ENCODE assay signal across 13 cellular contexts in the genomic region with DNA sequence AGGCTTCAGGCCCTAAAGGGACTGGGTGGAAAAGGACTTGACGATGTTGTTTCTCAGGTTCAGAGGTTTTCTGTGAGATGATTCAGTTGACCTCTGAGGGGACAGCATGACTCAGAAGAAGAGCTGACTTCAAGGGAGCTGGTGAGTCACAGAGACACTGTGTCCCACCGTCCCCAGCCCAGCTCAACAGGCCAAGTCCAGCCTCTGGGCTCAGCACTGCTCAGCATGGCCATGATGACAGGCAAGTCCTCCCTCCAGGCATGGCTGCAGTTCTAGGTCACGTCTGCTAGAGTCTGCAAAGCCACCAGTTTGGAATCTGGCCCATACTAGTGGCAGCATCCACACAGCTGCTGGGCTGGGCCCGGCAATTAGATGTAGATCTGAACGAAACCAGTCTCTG. TPM values are rescaled to one million over a fixed set of nuclear protein-coding genes. Genes with fewer than 3 reads are reported as not detected.
DNase-seq lines count a peak whose midpoint lies in the region; ATAC-seq, FAIRE-seq and TF ChIP-seq lines count a peak whose summit lies in the region.
"Had no signal": no experiment of that assay in that cellular context is flagged by ENCODE, and none has a peak within 500 bp of the region (broad histone marks: within the 10 kb centered on the region; RNA-seq: fewer than 3 reads in every experiment).

No MANE protein-coding gene starts in this region.

- WGBS in small intestine, 3 donors, result 48 to 59% (median 59%) methylated on average over 5 of the region's 5 CpGs

- H3K4me1 ChIP-seq in small intestine (ENCODE audit: control insufficient read depth in 2 of 2, insufficient read depth in 1 of 2, low read depth in 1 of 2, low read length in 1 of 2), result peaks cover 0 to 4% of the 10 kb centered on the region in 2 donors

- H3K9me3 ChIP-seq in small intestine (ENCODE audit: control insufficient read depth, low read depth), result no peaks in the 10 kb centered on the region

- no peaks in the 10 kb centered on the region for H3K27me3 ChIP-seq in small intestine (ENCODE audit: control insufficient read depth in 2 of 2, insufficient read depth in 2 of 2, low read length in 2 of 2)

- no peaks in the 10 kb centered on the region for H3K36me3 ChIP-seq in small intestine (ENCODE audit: control insufficient read depth in 2 of 2, insufficient read depth in 2 of 2, low read length in 2 of 2)

- ATAC-seq in GM18909 (IDR thresholded peaks at IDR 0.05; ENCODE audit: poor library complexity, unreplicated experiment) (no peak), HG03095 (IDR thresholded peaks at IDR 0.05; ENCODE audit: unreplicated experiment) (no peak)
- ATAC-seq: activated CD4-positive, CD25-positive, alpha-beta regulatory T cell treated with anti-CD3 and anti-CD28 coated beads, Interleukin-2, amount 50 U/mL, for 24 hours; naive thymus-derived CD4-positive, alpha-beta T cell had no signal

- TF ChIP-seq CTCF in fibroblast of mammary gland (conservative IDR thresholded peaks at IDR 0.05; ENCODE audit: control insufficient read depth, insufficient read depth, low read depth, low read length), result no peak

- no peak for FAIRE-seq in small intestine (lab: Jason Lieb, UNC)
- FAIRE-seq: H1 had no signal

- H3K4me3 ChIP-seq in fibroblast of mammary gland (ENCODE audit: control insufficient read depth, low read depth, low read length) (no peak overlapping the region), small intestine (ENCODE audit: low read depth in 1 of 2, low read length in 2 of 2) (no peak overlapping the region)

- DNase-seq in HCEC 1CT (peak; percentile 32), RKO (ENCODE audit: low spot score) (peak; percentile 15), fibroblast of mammary gland (ENCODE audit: low read depth) (peak; percentile 81), small intestine (peak; percentile 29), NCI-H526 (lab: John Stamatoyannopoulos, UW) (no peak)
- DNase-seq: activated naive CD4-positive, alpha-beta T cell treated with anti-CD3 and anti-CD28 coated beads for 36 hours; naive thymus-derived CD4-positive, alpha-beta T cell; NCI-H146; stimulated activated naive CD4-positive, alpha-beta T cell had no signal

- H3K27ac ChIP-seq in small intestine (ENCODE audit: low read depth in 1 of 2, low read length in 1 of 2), result no peak overlapping the region

RNA-seq across cellular contexts. Expression of a gene that starts 12.9 kb away (rescaled TPM):
- polyA plus RNA-seq in small intestine, result 10 to 100 TPM in 1 of 3 donors, 1 to 10 TPM in 2; 1.1 to 10.3 (median 2.3) TPM
- polyA plus RNA-seq: naive thymus-derived CD4-positive, alpha-beta T cell had no signal

Comparison
In these comparisons a context has a peak if more than half of its experiments do, and no peak if none do; other contexts are left out.
1. DNase-seq: peak in HCEC 1CT (single experiment), RKO (single experiment), fibroblast of mammary gland (single experiment) and small intestine (single experiment); none in NCI-H526 (0 of 2).